3 cellular contexts compared by ENCODE assay signal in the genomic region with DNA sequence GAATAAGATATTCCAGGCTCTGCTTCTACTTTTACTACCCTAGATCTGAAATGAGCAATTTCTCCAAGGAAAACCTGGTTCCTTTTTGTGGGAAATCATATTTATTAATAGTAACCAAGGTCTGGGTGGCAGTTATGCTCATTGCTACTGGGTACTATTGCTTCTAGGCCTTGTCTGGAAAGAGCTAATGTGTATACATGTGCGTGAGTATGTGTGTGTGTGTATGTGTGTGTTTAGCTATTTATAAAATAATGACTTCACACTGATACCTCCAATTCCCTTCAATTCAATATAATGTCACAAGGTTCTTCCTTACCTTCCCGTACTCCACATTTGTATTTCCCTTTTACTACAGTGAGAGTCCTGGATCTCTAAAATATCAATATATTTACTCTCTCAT.
"Had no signal": no experiment of that assay in that cellular context is flagged by ENCODE, and none has a peak within 500 bp of the region (broad histone marks: within the 10 kb centered on the region; RNA-seq: fewer than 3 reads in every experiment).

No MANE protein-coding gene starts in this region.

- DNase-seq: GDM1, GF-D8 had no signal

- ATAC-seq: GM12878 had no signal

- H3K4me3 ChIP-seq: GM12878 had no signal
